In the genomic region with DNA sequence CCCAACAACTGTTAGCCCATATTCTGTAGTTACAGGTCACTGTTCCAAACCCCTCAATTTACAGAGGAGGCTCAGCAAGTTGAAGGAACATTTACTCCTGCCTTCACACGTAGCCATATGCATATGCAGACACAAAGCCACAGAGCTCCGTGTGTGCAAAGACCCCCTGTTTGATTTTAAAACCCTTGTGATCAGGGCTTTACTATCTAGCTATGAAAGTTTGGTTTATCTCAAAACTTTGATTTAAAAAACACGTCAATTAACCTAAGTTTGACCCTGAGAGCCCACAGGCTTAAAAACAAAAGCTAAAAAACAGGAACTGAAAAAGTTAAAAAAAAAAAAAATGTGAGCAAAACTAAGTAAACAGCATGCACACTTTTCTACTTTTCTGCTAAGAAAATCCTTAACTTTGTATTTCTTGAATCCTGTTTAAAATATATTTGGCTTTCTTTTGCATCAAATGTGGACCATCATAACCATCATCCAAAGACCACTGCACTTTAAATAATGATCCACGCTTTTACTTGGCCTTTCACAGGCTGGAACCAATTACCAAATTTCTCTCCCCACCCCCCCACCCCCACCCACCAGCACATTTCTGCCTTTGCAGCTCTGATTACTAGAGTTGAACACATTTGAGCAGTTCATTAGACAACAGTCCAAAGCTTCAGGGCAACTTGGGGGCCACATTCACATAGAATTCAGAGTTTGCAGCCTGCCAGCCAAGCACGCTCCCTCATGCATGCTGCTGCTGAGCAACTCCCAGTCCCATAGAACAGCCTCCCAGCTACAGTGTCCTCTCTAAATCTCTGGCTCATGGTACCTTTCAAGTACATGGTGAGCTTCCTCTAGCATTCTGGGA, we compare ENCODE assay signal across 10 cellular contexts.
A peak's percentile ranks its signal among the peaks of the same experiment; 100 is the strongest.
DNase-seq lines count a peak whose midpoint lies in the region; ATAC-seq and TF ChIP-seq lines count a peak whose summit lies in the region.
"Had no signal": no experiment of that assay in that cellular context is flagged by ENCODE, and none has a peak within 500 bp of the region (broad histone marks: within the 10 kb centered on the region; RNA-seq: fewer than 3 reads in every experiment).

No MANE protein-coding gene starts in this region.

- H3K9me3 ChIP-seq in muscle layer of duodenum (ENCODE audit: control insufficient read depth in 1 of 2, low read length in 2 of 2) (no peaks in the 10 kb centered on the region), SK-N-SH (no peaks in the 10 kb centered on the region)
- H3K9me3 ChIP-seq: left ventricle myocardium inferior had no signal

- H4K20me1 ChIP-seq in KMS-11 (ENCODE audit: insufficient read depth) (no peaks in the 10 kb centered on the region), SK-N-SH (ENCODE audit: insufficient read depth) (no peaks in the 10 kb centered on the region)

- H3K9ac ChIP-seq in KMS-11 (no peak overlapping the region), SK-N-SH (no peak overlapping the region)

- H3K36me3 ChIP-seq in KMS-11 (ENCODE audit: insufficient read depth): no peaks in the 10 kb centered on the region
- H3K36me3 ChIP-seq in muscle layer of duodenum (ENCODE audit: control insufficient read depth in 1 of 2, insufficient read depth in 2 of 2, low read length in 2 of 2): no peaks in the 10 kb centered on the region
- no peaks in the 10 kb centered on the region for H3K36me3 ChIP-seq in SK-N-SH (replicated peaks in 1 of 2; ENCODE audit: control insufficient read depth in 1 of 2, insufficient read depth in 2 of 2, low read length in 1 of 2)
- H3K36me3 ChIP-seq: left ventricle myocardium inferior had no signal

- no peaks in the 10 kb centered on the region for H3K9me2 ChIP-seq in SK-N-SH

- CTCF ChIA-PET in SK-N-SH (lab: Yijun Ruan, JAX): interaction anchor here (2.4 kb wide), 1 partner anchor 17 kb away, joined by 5 read pairs; no protein-coding TSS in a partner anchor

- peaks cover 43% of the 10 kb centered on the region for H3K4me1 ChIP-seq in KMS-11 (ENCODE audit: low read depth, poor library complexity, severe bottlenecking)
- no peaks in the 10 kb centered on the region for H3K4me1 ChIP-seq in muscle layer of duodenum (ENCODE audit: control insufficient read depth in 1 of 2, insufficient read depth in 2 of 2, low read length in 2 of 2)
- H3K4me1 ChIP-seq in SK-N-SH (ENCODE audit: control insufficient read depth in 1 of 2, insufficient read depth in 2 of 2, low read depth in 1 of 2, low read length in 1 of 2): peaks cover 0 to 16% of the 10 kb centered on the region in 2 experiments; a peak in 2 of 4 replicates

- no peak overlapping the region for H3K4me3 ChIP-seq in KMS-11 (IDR thresholded peaks at IDR 0.05; ENCODE audit: insufficient read depth, low read depth, low read length)
- no peak overlapping the region for H3K4me3 ChIP-seq in muscle layer of duodenum (ENCODE audit: low read depth in 1 of 2, low read length in 2 of 2)
- no peak overlapping the region for H3K4me3 ChIP-seq in SK-N-SH (ENCODE audit: low read depth in 2 of 2, low read length in 1 of 2)
- H3K4me3 ChIP-seq: left ventricle myocardium inferior had no signal

- H3K27me3 ChIP-seq in KMS-11 (ENCODE audit: insufficient read depth, low read depth) (no peaks in the 10 kb centered on the region), muscle layer of duodenum (ENCODE audit: low read depth, low read length) (no peaks in the 10 kb centered on the region), SK-N-SH (ENCODE audit: insufficient read depth) (no peaks in the 10 kb centered on the region)

- TF ChIP-seq RAD21 in SK-N-SH (IDR thresholded peaks at IDR 0.05; ENCODE audit: low read length): no peak

- H3F3A ChIP-seq in SK-N-SH (replicated peaks; ENCODE audit: insufficient read depth): no peaks in the 10 kb centered on the region

- ATAC-seq in GM18867 (IDR thresholded peaks at IDR 0.05; ENCODE audit: unreplicated experiment): peak; percentile 74
- peak; percentile 70 for ATAC-seq in HG02571 (IDR thresholded peaks at IDR 0.05; ENCODE audit: unreplicated experiment)

- H3K27ac ChIP-seq in KMS-11 (no peak overlapping the region), muscle layer of duodenum (ENCODE audit: low read length) (peak overlapping the region; percentile 2), SK-N-SH (ENCODE audit: low read depth in 2 of 2, low read length in 1 of 2) (no peak overlapping the region)
- H3K27ac ChIP-seq: left ventricle myocardium inferior, RWPE1 had no signal

- POLR2A ChIA-PET in SK-N-SH (lab: Yijun Ruan, JAX): interaction anchor here (0.7 kb wide), 1 partner anchor 13 kb away, joined by 3 read pairs; no protein-coding TSS in a partner anchor

- peak overlapping the region; percentile 21 for H2AFZ ChIP-seq in KMS-11 (ENCODE audit: low read depth)
- no peak overlapping the region for H2AFZ ChIP-seq in SK-N-SH (ENCODE audit: low read depth)

- H3K4me2 ChIP-seq in KMS-11 (peak overlapping the region; percentile 49; the same call in 1 of the 2 replicates), SK-N-SH (no peak overlapping the region)

- no peak for TF ChIP-seq EP300 in SK-N-SH (IDR thresholded peaks at IDR 0.05; ENCODE audit: borderline replicate concordance in 1 of 2, low read depth in 1 of 2, low read length in 1 of 2)

- H3K79me2 ChIP-seq in KMS-11 (ENCODE audit: insufficient read depth, low read depth): no peaks in the 10 kb centered on the region
- H3K79me2 ChIP-seq in SK-N-SH (ENCODE audit: insufficient read depth): no peaks in the 10 kb centered on the region

- TF ChIP-seq CTCF in KMS-11 (conservative IDR thresholded peaks at IDR 0.05; ENCODE audit: low read depth, low read length) (no peak), SK-N-SH (IDR thresholded peaks at IDR 0.05) (no peak)

- no peak for DNase-seq in superior temporal gyrus (ENCODE audit: extremely low spot score)
- no peak for DNase-seq in activated gamma-delta T cell treated with Interleukin-2 at 50 U/mL for 16 hours
- no peak for DNase-seq in SK-N-SH
- no peak for DNase-seq in HuH-7.5 (ENCODE audit: low spot score)
- DNase-seq: left ventricle myocardium inferior had no signal

- 57% methylated on average over 5 of the region's 5 CpGs for WGBS in SK-N-SH (ENCODE audit: low lambda C conversion rate)

TF ChIP-seq in SK-N-SH, 30 proteins besides CTCF, POLR2A, EP300 and RAD21:
- TF ChIP-seq, protein P1, sequence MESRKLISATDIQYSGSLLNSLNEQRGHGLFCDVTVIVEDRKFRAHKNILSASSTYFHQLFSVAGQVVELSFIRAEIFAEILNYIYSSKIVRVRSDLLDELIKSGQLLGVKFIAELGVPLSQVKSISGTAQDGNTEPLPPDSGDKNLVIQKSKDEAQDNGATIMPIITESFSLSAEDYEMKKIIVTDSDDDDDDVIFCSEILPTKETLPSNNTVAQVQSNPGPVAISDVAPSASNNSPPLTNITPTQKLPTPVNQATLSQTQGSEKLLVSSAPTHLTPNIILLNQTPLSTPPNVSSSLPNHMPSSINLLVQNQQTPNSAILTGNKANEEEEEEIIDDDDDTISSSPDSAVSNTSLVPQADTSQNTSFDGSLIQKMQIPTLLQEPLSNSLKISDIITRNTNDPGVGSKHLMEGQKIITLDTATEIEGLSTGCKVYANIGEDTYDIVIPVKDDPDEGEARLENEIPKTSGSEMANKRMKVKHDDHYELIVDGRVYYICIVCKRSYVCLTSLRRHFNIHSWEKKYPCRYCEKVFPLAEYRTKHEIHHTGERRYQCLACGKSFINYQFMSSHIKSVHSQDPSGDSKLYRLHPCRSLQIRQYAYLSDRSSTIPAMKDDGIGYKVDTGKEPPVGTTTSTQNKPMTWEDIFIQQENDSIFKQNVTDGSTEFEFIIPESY (IDR thresholded peaks at IDR 0.05; ENCODE audit: borderline replicate concordance, low read depth): no peak
- TF ChIP-seq YY1 (IDR thresholded peaks at IDR 0.05; ENCODE audit: low read depth) (no peak), GABPA (IDR thresholded peaks at IDR 0.05; ENCODE audit: low read depth) (no peak), EZH2phosphoT487 (IDR thresholded peaks at IDR 0.05; ENCODE audit: borderline replicate concordance, low read depth) (no peak)
